13 cellular contexts compared by ENCODE assay signal in the genomic region with DNA sequence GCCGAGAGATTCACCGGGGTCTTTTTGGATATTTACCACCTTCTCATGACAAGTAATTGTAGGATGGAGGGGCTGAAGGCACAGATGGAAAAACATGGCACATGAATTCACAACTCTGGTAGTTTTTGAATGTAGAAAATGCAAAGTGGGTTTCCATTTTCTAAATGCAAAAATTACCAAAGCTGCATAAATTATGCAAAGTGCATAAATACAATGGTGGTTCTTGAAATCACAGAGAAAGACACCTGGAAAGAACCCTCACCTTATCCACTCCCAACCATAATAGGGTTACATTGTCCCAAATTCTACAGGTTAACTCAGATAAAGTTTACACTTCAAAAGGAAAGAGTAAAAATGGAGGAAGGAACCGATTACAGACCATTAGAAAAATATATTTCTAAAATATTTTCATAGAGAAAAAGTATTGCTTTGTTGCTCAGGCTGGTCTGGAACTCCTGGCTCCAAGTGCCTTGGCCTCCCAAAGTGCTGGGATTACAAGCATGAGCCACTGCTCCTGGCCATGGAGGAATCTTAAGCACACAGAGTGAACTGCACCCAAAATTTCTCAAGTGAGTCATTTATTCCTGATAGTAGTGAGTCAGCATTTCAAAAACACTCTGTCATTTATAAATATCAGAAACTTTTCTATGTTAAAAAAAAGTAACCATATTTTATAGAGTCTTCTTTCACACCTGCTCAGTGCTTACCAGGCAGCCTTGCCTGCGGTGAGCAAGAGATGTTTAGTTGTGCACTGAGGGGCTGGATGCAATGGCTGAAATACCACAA.
DNase-seq lines count a peak whose midpoint lies in the region; TF ChIP-seq lines count a peak whose summit lies in the region.
"Had no signal": no experiment of that assay in that cellular context is flagged by ENCODE, and none has a peak within 500 bp of the region (broad histone marks: within the 10 kb centered on the region; RNA-seq: fewer than 3 reads in every experiment).

No MANE protein-coding gene starts in this region.

- H3K4me3 Mint-ChIP-seq in CD14-positive monocyte, result no peak overlapping the region
- H3K4me3 Mint-ChIP-seq: activated naive CD4-positive, alpha-beta T cell treated with anti-CD3 and anti-CD28 coated beads, Interleukin-2, amount 10 ng/mL, durations not matched to agents 7 days and 5 days; T-helper 2 cell treated with Interferon-gamma antibody and Interleukin-4, amounts not matched to agents 5 μg/mL and 100 μg/mL, for 36 hours had no signal

- H3K36me3 Mint-ChIP-seq in CD14-positive monocyte, result no peaks in the 10 kb centered on the region
- H3K36me3 Mint-ChIP-seq: activated naive CD4-positive, alpha-beta T cell treated with anti-CD3 and anti-CD28 coated beads, Interleukin-2, amount 10 ng/mL, durations not matched to agents 7 days and 5 days had no signal

- TF ChIP-seq CTCF in CD14-positive monocyte (IDR thresholded peaks at IDR 0.05), result no peak
- no peak for TF ChIP-seq CTCF in GM13976 (IDR thresholded peaks at IDR 0.05; ENCODE audit: borderline replicate concordance, control extremely low read depth, extremely low read depth, insufficient read depth, missing control alignments)

- in situ Hi-C loops in Caki2 (cut with HindIII; ENCODE audit: low pct_unique_long_range_greater_than_20kb, low sequenced_read_pairs) (no loop called here), GM13976 (cut with MboI; ENCODE audit: low sequenced_read_pairs, unreplicated experiment) (loop anchor here (25.0 kb wide), 2 partner anchors 442 to 733 kb away; no protein-coding TSS in a partner anchor)

- peaks cover 6% of the 10 kb centered on the region for H3K4me1 Mint-ChIP-seq in CD14-positive monocyte
- H3K4me1 Mint-ChIP-seq: activated naive CD4-positive, alpha-beta T cell treated with anti-CD3 and anti-CD28 coated beads, Interleukin-2, amount 10 ng/mL, durations not matched to agents 7 days and 5 days had no signal

- intact Hi-C loops in CD14-positive monocyte (cut with micrococcal nuclease), result no loop called here

- peaks cover 0 to 3% (median 0%) of the 10 kb centered on the region in 3 donors for H3K27me3 Mint-ChIP-seq in CD14-positive monocyte (ENCODE audit: low read depth in 3 of 3)

- peaks cover 0 to 5% (median 0%) of the 10 kb centered on the region in 7 donors for H3K9me3 Mint-ChIP-seq in CD14-positive monocyte
- H3K9me3 Mint-ChIP-seq: activated naive CD4-positive, alpha-beta T cell treated with anti-CD3 and anti-CD28 coated beads, Interleukin-2, amount 10 ng/mL, durations not matched to agents 7 days and 5 days; T-helper 2 cell treated with Interferon-gamma antibody and Interleukin-4, amounts not matched to agents 5 μg/mL and 100 μg/mL, for 36 hours had no signal

- H3K27ac Mint-ChIP-seq in CD14-positive monocyte, result no peak overlapping the region
- H3K27ac Mint-ChIP-seq: activated naive CD4-positive, alpha-beta T cell treated with anti-CD3 and anti-CD28 coated beads, Interleukin-2, amount 10 ng/mL, durations not matched to agents 7 days and 5 days; T-helper 2 cell treated with Interferon-gamma antibody and Interleukin-4, amounts not matched to agents 5 μg/mL and 100 μg/mL, for 36 hours had no signal

- peak; percentile 34 for DNase-seq in Caki2 (ENCODE audit: low read depth)
- DNase-seq in NCI-H526 treated with DMSO at 0.1 percent for 48 hours (lab: John Stamatoyannopoulos, UW), result peak; percentile 28
- DNase-seq in dermis blood vessel endothelial cell, result peak; percentile 11
- DNase-seq in non-pigmented ciliary epithelial cell (ENCODE audit: low read depth), result peak; percentile 73
- DNase-seq in 8988T, result no peak
- DNase-seq in NCI-H748 (lab: John Stamatoyannopoulos, UW; ENCODE audit: unreplicated experiment), result no peak
- no peak for DNase-seq in CD14-positive monocyte (ENCODE audit: low spot score)
- DNase-seq in GM13976 (ENCODE audit: low spot score), result no peak
- DNase-seq: activated naive CD4-positive, alpha-beta T cell treated with anti-CD3 and anti-CD28 coated beads, Interleukin-2, amount 10 ng/mL, durations not matched to agents 7 days and 5 days; effector CD4-positive, alpha-beta T cell; NCI-H146; NK-92 treated with Interleukin-12 subunit alpha and Interleukin-12 subunit beta, amount 100 ng/mL, for 24 hours had no signal

Comparison
In these comparisons a context has a peak if more than half of its experiments do, and no peak if none do; other contexts are left out.
1. DNase-seq: peak in Caki2 (single experiment), NCI-H526 treated with DMSO at 0.1 percent for 48 hours (single experiment), dermis blood vessel endothelial cell (single experiment) and non-pigmented ciliary epithelial cell (single experiment); none in 8988T (single experiment), NCI-H748 (single experiment), CD14-positive monocyte (single experiment) and GM13976 (single experiment).